In genomic region chr9:22052376-22052945, GRCh38 we compare ENCODE assay signal across 8 cellular contexts. TPM values are rescaled to one million over a fixed set of nuclear protein-coding genes. Genes with fewer than 3 reads are reported as not detected.
A peak's percentile ranks its signal among the peaks of the same experiment; 100 is the strongest.
DNase-seq lines count a peak whose midpoint lies in the region; ATAC-seq, FAIRE-seq and TF ChIP-seq lines count a peak whose summit lies in the region.

No MANE protein-coding gene starts in this region.

- TF ChIP-seq CTCF in bronchial epithelial cell (IDR thresholded peaks at IDR 0.05; ENCODE audit: insufficient read depth, low read length, severe bottlenecking): no peak

- FAIRE-seq in bronchial epithelial cell (lab: Jason Lieb, UNC): no peak

- H3K36me3 ChIP-seq in bronchial epithelial cell (ENCODE audit: control insufficient read depth, insufficient read depth, low read length): no peaks in the 10 kb centered on the region

- H3K4me3 ChIP-seq in bronchial epithelial cell (ENCODE audit: low read depth, low read length): no peak overlapping the region

- peak; percentile 40 for ATAC-seq in GM18909 (IDR thresholded peaks at IDR 0.05; ENCODE audit: poor library complexity, unreplicated experiment)
- ATAC-seq in HG03108 (IDR thresholded peaks at IDR 0.05; ENCODE audit: unreplicated experiment): no peak

- no peaks in the 10 kb centered on the region for H3K27me3 ChIP-seq in bronchial epithelial cell (ENCODE audit: control insufficient read depth, insufficient read depth, low read length)

- DNase-seq in M059J (ENCODE audit: low read depth) (peak; percentile 100), bronchial epithelial cell (ENCODE audit: low read depth) (peak; percentile 99), putamen (ENCODE audit: low spot score) (peak; percentile 17), MV-4-11 (lab: John Stamatoyannopoulos, UW) (no peak), OCI-M1 (lab: John Stamatoyannopoulos, UW) (no peak), NCI-H1930 (lab: John Stamatoyannopoulos, UW) (no peak)

RNA-seq across cellular contexts. Expression of gene CDKN2B, which starts 43.4 kb away (rescaled TPM):
- 11.5 and 24.1 TPM in 2 replicates for total RNA-seq in M059J (2014; rRNA removed; shearing (Covaris generic))
- 29.2 and 64.0 TPM in 2 replicates for total RNA-seq in bronchial epithelial cell

RNA-seq across cellular contexts. Expression of gene CDKN2B-AS1, which starts 57.9 kb away (rescaled TPM):
- total RNA-seq in M059J (2014; rRNA removed; shearing (Covaris generic)): 9.2 and 14.5 TPM in 2 replicates
- total RNA-seq in bronchial epithelial cell: 0.53 and 1.0 TPM in 2 replicates

RNA-seq across cellular contexts. Expression of gene CDKN2A, which starts 58.3 kb away (rescaled TPM):
- 594 and 597 TPM in 2 replicates for total RNA-seq in M059J (2014; rRNA removed; shearing (Covaris generic))
- total RNA-seq in bronchial epithelial cell: 1.6 and 3.5 TPM in 2 replicates

Comparison
In these comparisons a context has a peak if more than half of its experiments do, and no peak if none do; other contexts are left out.
1. DNase-seq: peak in M059J (single experiment), bronchial epithelial cell (single experiment) and putamen (single experiment); none in MV-4-11 (single experiment), OCI-M1 (single experiment) and NCI-H1930 (0 of 2).
2. RNA of gene CDKN2A, which starts 58.3 kb away (total RNA-seq): 594 to 597 TPM in M059J; 1.6 to 3.5 TPM in bronchial epithelial cell; every median in the first group is over 100 times any median in the second.